ENCODE assay signal across 10 cellular contexts in genomic region chr1:17201201-17202021, GRCh38. TPM values are rescaled to one million over a fixed set of nuclear protein-coding genes. Genes with fewer than 3 reads are reported as not detected.
DNase-seq lines count a peak whose midpoint lies in the region; ATAC-seq and TF ChIP-seq lines count a peak whose summit lies in the region.
"Had no signal": no experiment of that assay in that cellular context is flagged by ENCODE, and none has a peak within 500 bp of the region (broad histone marks: within the 10 kb centered on the region; RNA-seq: fewer than 3 reads in every experiment).

No MANE protein-coding gene starts in this region.

- POLR2A ChIA-PET in CD8-positive, alpha-beta memory T cell (lab: Charles Lee): no interaction called here

- H3K4me3 ChIP-seq in CD8-positive, alpha-beta memory T cell (ENCODE audit: low read length): peak overlapping the region; percentile 20
- no peak overlapping the region for H3K4me3 ChIP-seq in Peyer's patch
- H3K4me3 ChIP-seq in right cardiac atrium (ENCODE audit: low read length): no peak overlapping the region

- H3K36me3 Mint-ChIP-seq in CD8-positive, alpha-beta memory T cell: peaks cover 0 to 3% (median 0%) of the 10 kb centered on the region in 3 donors
- H3K36me3 Mint-ChIP-seq in activated naive CD8-positive, alpha-beta T cell treated with anti-CD3 and anti-CD28 coated beads, Interleukin-2, amount 50 U/mL, for 24 hours (ENCODE audit: low read depth): no peaks in the 10 kb centered on the region
- H3K36me3 Mint-ChIP-seq in nephron (ENCODE audit: low read depth): no peaks in the 10 kb centered on the region

- H3K27ac ChIP-seq in CD8-positive, alpha-beta memory T cell (ENCODE audit: low read depth, low read length): no peak overlapping the region
- H3K27ac ChIP-seq in Peyer's patch (no peak overlapping the region), right cardiac atrium (ENCODE audit: low read length) (no peak overlapping the region)

- no peaks in the 10 kb centered on the region for H3K9me3 Mint-ChIP-seq in CD8-positive, alpha-beta memory T cell
- H3K9me3 Mint-ChIP-seq in activated naive CD8-positive, alpha-beta T cell treated with anti-CD3 and anti-CD28 coated beads, Interleukin-2, amount 50 U/mL, for 24 hours: no peaks in the 10 kb centered on the region
- no peaks in the 10 kb centered on the region for H3K9me3 Mint-ChIP-seq in nephron
- H3K9me3 Mint-ChIP-seq: memory B cell had no signal

- no peak for TF ChIP-seq POLR2A in Peyer's patch (IDR thresholded peaks at IDR 0.05)

- H3K4me3 Mint-ChIP-seq in CD8-positive, alpha-beta memory T cell: peak overlapping the region in 6 of 7 donors; percentile 34 to 70 (median 64)
- H3K4me3 Mint-ChIP-seq in activated naive CD8-positive, alpha-beta T cell treated with anti-CD3 and anti-CD28 coated beads, Interleukin-2, amount 50 U/mL, for 24 hours: peak overlapping the region; percentile 13
- H3K4me3 Mint-ChIP-seq in nephron: no peak overlapping the region
- H3K4me3 Mint-ChIP-seq: memory B cell had no signal

- peaks cover 22 to 38% of the 10 kb centered on the region in 2 donors for H3K27me3 Mint-ChIP-seq in CD8-positive, alpha-beta memory T cell
- H3K27me3 Mint-ChIP-seq in activated naive CD8-positive, alpha-beta T cell treated with anti-CD3 and anti-CD28 coated beads, Interleukin-2, amount 50 U/mL, for 24 hours: peaks cover 46% of the 10 kb centered on the region
- peaks cover 13% of the 10 kb centered on the region for H3K27me3 Mint-ChIP-seq in nephron (ENCODE audit: low read depth)

- peaks cover 23 to 43% (median 34%) of the 10 kb centered on the region in 3 donors for H3K4me1 Mint-ChIP-seq in CD8-positive, alpha-beta memory T cell
- peaks cover 39% of the 10 kb centered on the region for H3K4me1 Mint-ChIP-seq in activated naive CD8-positive, alpha-beta T cell treated with anti-CD3 and anti-CD28 coated beads, Interleukin-2, amount 50 U/mL, for 24 hours
- H3K4me1 Mint-ChIP-seq in nephron: peaks cover 17% of the 10 kb centered on the region

- H3K9me3 ChIP-seq in CD8-positive, alpha-beta memory T cell (ENCODE audit: low read length): no peaks in the 10 kb centered on the region
- H3K9me3 ChIP-seq in Peyer's patch (no peaks in the 10 kb centered on the region), right cardiac atrium (ENCODE audit: control insufficient read depth, low read length) (no peaks in the 10 kb centered on the region)

- WGBS in right cardiac atrium: 61% methylated on average over 9 of the region's 9 CpGs

- peak overlapping the region; percentile 4 to 73 (median 44) for H3K27ac Mint-ChIP-seq in CD8-positive, alpha-beta memory T cell
- peak overlapping the region; percentile 65 for H3K27ac Mint-ChIP-seq in activated naive CD8-positive, alpha-beta T cell treated with anti-CD3 and anti-CD28 coated beads, Interleukin-2, amount 50 U/mL, for 24 hours
- peak overlapping the region; percentile 88 to 97 (median 96) for H3K27ac Mint-ChIP-seq in nephron
- H3K27ac Mint-ChIP-seq: memory B cell had no signal

- CTCF ChIA-PET in CD8-positive, alpha-beta memory T cell (lab: Charles Lee): no interaction called here

- H3K36me3 ChIP-seq in CD8-positive, alpha-beta memory T cell (ENCODE audit: insufficient read depth, low read length): no peaks in the 10 kb centered on the region
- no peaks in the 10 kb centered on the region for H3K36me3 ChIP-seq in Peyer's patch

- TF ChIP-seq CTCF in Peyer's patch (IDR thresholded peaks at IDR 0.05) (no peak), nephron (IDR thresholded peaks at IDR 0.05; ENCODE audit: unreplicated experiment in 3 of 3) (no peak)

- intact Hi-C loops in right cardiac atrium (cut with DNase I): no loop called here
- intact Hi-C loops in Right ventricle myocardium superior (cut with DNase I): no loop called here

- DNase-seq in CD8-positive, alpha-beta memory T cell: peak in 3 of 5 donors; percentile 26 to 48 (median 30)
- DNase-seq in Peyer's patch (peak in 2 of 3 donors; percentile 22 to 36), right cardiac atrium (no peak), Right ventricle myocardium superior (no peak)
- peak; percentile 22 for DNase-seq in activated naive CD8-positive, alpha-beta T cell treated with anti-CD3 and anti-CD28 coated beads, Interleukin-2, amount 50 U/mL, for 24 hours
- DNase-seq: NCI-H524 treated with DMSO at 0.1 percent for 48 hours had no signal

- H3K4me1 ChIP-seq in CD8-positive, alpha-beta memory T cell (ENCODE audit: insufficient read depth, low read length): peaks cover 10% of the 10 kb centered on the region
- H3K4me1 ChIP-seq in Peyer's patch (no peaks in the 10 kb centered on the region), right cardiac atrium (ENCODE audit: control insufficient read depth, insufficient read depth, low read length) (no peaks in the 10 kb centered on the region)

- no peaks in the 10 kb centered on the region for H3K27me3 ChIP-seq in CD8-positive, alpha-beta memory T cell (ENCODE audit: insufficient read depth, low read length, poor library complexity, severe bottlenecking)
- H3K27me3 ChIP-seq in Peyer's patch: no peaks in the 10 kb centered on the region
- no peaks in the 10 kb centered on the region for H3K27me3 ChIP-seq in right cardiac atrium (ENCODE audit: control insufficient read depth, insufficient read depth)

- ATAC-seq in activated naive CD8-positive, alpha-beta T cell treated with anti-CD3 and anti-CD28 coated beads, Interleukin-2, amount 50 U/mL, for 24 hours: peak; percentile 80
- ATAC-seq in HG03045 (IDR thresholded peaks at IDR 0.05; ENCODE audit: unreplicated experiment) (no peak), right cardiac atrium (no peak), HG03571 (IDR thresholded peaks at IDR 0.05; ENCODE audit: unreplicated experiment) (no peak), Right ventricle myocardium superior (ENCODE audit: poor library complexity) (no peak)

RNA-seq across cellular contexts. Expression of gene PADI1, which starts 3.5 kb away (rescaled TPM):
- not detected for total RNA-seq in CD8-positive, alpha-beta memory T cell
- not detected for polyA plus RNA-seq in CD8-positive, alpha-beta memory T cell
- total RNA-seq in Peyer's patch (not detected), right cardiac atrium (not detected), Right ventricle myocardium superior (not detected)
- polyA plus RNA-seq in right cardiac atrium: not detected

RNA-seq across cellular contexts. Expression of gene PADI3, which starts 47.5 kb away (rescaled TPM):
- not detected for total RNA-seq in CD8-positive, alpha-beta memory T cell
- polyA plus RNA-seq in CD8-positive, alpha-beta memory T cell: not detected
- total RNA-seq in Peyer's patch (not detected), right cardiac atrium (not detected), Right ventricle myocardium superior (not detected)
- polyA plus RNA-seq in right cardiac atrium: not detected

Comparison
In these comparisons a context has a peak if more than half of its experiments do, and no peak if none do; other contexts are left out.
1. DNase-seq: peak in CD8-positive, alpha-beta memory T cell (3 of 5), Peyer's patch (2 of 3) and activated naive CD8-positive, alpha-beta T cell treated with anti-CD3 and anti-CD28 coated beads, Interleukin-2, amount 50 U/mL, for 24 hours (single experiment); none in right cardiac atrium (0 of 3) and Right ventricle myocardium superior (single experiment).
2. H3K27ac Mint-ChIP-seq: peak in every context shown above with its lines; median percentile 96 in nephron; 65 in activated naive CD8-positive, alpha-beta T cell treated with anti-CD3 and anti-CD28 coated beads, Interleukin-2, amount 50 U/mL, for 24 hours; 44 in CD8-positive, alpha-beta memory T cell.
3. H3K4me3 Mint-ChIP-seq: peak in CD8-positive, alpha-beta memory T cell (6 of 7) and activated naive CD8-positive, alpha-beta T cell treated with anti-CD3 and anti-CD28 coated beads, Interleukin-2, amount 50 U/mL, for 24 hours (single experiment); none in nephron (0 of 3).